ENCODE assay signal across 24 cellular contexts in genomic region chr17:4531988-4532736, GRCh38. TPM values are rescaled to one million over a fixed set of nuclear protein-coding genes. Genes with fewer than 3 reads are reported as not detected.
DNase-seq lines count a peak whose midpoint lies in the region; ATAC-seq and TF ChIP-seq lines count a peak whose summit lies in the region.
"Had no signal": no experiment of that assay in that cellular context is flagged by ENCODE, and none has a peak within 500 bp of the region (broad histone marks: within the 10 kb centered on the region; RNA-seq: fewer than 3 reads in every experiment).

No MANE protein-coding gene starts in this region.

- H3K27me3 ChIP-seq in BLaER1 treated with 17β-estradiol and CSF1 and Interleukin-3, amounts not matched to agents 10 nM and 100 nM: no peaks in the 10 kb centered on the region; a peak in 1 of 22 replicates
- H3K27me3 ChIP-seq in esophagus muscularis mucosa (peaks cover 0 to 22% (median 0%) of the 10 kb centered on the region in 4 donors), sigmoid colon (peaks cover 0 to 21% (median 6%) of the 10 kb centered on the region in 3 donors)
- H3K27me3 ChIP-seq: ascending aorta had no signal

- H3K4me3 ChIP-seq in BLaER1 treated with 17β-estradiol and CSF1 and Interleukin-3, amounts not matched to agents 10 nM and 100 nM: peak overlapping the region in 3 of 10 experiments; percentile 2 to 24 (median 2); a peak in 1 of 20 replicates
- H3K4me3 ChIP-seq in HEK293 (ENCODE audit: low read depth, low read length): no peak overlapping the region
- H3K4me3 ChIP-seq in esophagus muscularis mucosa: no peak overlapping the region
- no peak overlapping the region for H3K4me3 ChIP-seq in sigmoid colon
- H3K4me3 ChIP-seq: ascending aorta, transverse colon had no signal

- 96% methylated on average over 14 of the region's 17 CpGs for WGBS in esophagus muscularis mucosa
- WGBS in sigmoid colon, 2 donors: 92 to 93% methylated on average over 17 of the region's 17 CpGs

- no peaks in the 10 kb centered on the region for H3K9me3 ChIP-seq in BLaER1 treated with 17β-estradiol and CSF1 and Interleukin-3, amounts not matched to agents 10 nM and 100 nM (replicated peaks in 1 of 11)
- H3K9me3 ChIP-seq in HEK293 (ENCODE audit: control insufficient read depth, insufficient read depth, low read depth, low read length): no peaks in the 10 kb centered on the region
- no peaks in the 10 kb centered on the region for H3K9me3 ChIP-seq in esophagus muscularis mucosa
- no peaks in the 10 kb centered on the region for H3K9me3 ChIP-seq in sigmoid colon
- H3K9me3 ChIP-seq: ascending aorta, transverse colon had no signal

- peak overlapping the region in 8 of 11 experiments; percentile 43 to 58 (median 47); a peak in 8 of 22 replicates for H3K9ac ChIP-seq in BLaER1 treated with 17β-estradiol and CSF1 and Interleukin-3, amounts not matched to agents 10 nM and 100 nM

- no peak for TF ChIP-seq CTCF in HEK293 (tag by site-specific recombination; IDR thresholded peaks at IDR 0.05)
- no peak for TF ChIP-seq CTCF in esophagus muscularis mucosa (IDR thresholded peaks at IDR 0.05)
- no peak for TF ChIP-seq CTCF in sigmoid colon (IDR thresholded peaks at IDR 0.05)

- ATAC-seq in HG03439 (IDR thresholded peaks at IDR 0.05; ENCODE audit: unreplicated experiment) (no peak), HG03045 (IDR thresholded peaks at IDR 0.05; ENCODE audit: unreplicated experiment) (no peak), HG03469 (IDR thresholded peaks at IDR 0.05; ENCODE audit: unreplicated experiment) (no peak)

- TF ChIP-seq EP300 in esophagus muscularis mucosa (IDR thresholded peaks at IDR 0.05) (no peak), sigmoid colon (IDR thresholded peaks at IDR 0.05) (no peak)

- CTCF ChIA-PET in HEK293 (lab: Yijun Ruan, JAX): interaction anchor here (0.6 kb wide), 1 partner anchor 29 kb away, joined by 4 read pairs; no protein-coding TSS in a partner anchor

- peak overlapping the region; percentile 51 to 92 (median 83) for H3K4me2 ChIP-seq in BLaER1 treated with 17β-estradiol and CSF1 and Interleukin-3, amounts not matched to agents 10 nM and 100 nM

- H3K36me3 ChIP-seq in BLaER1 treated with 17β-estradiol and CSF1 and Interleukin-3, amounts not matched to agents 10 nM and 100 nM: peaks cover 0 to 5% (median 2%) of the 10 kb centered on the region in 11 experiments; a peak in 8 of 22 replicates
- H3K36me3 ChIP-seq in HEK293 (ENCODE audit: control insufficient read depth in 2 of 2, insufficient read depth in 1 of 2, low read length in 2 of 2) (peaks cover 0 to 3% of the 10 kb centered on the region in 2 experiments; a peak in 1 of 3 replicates), esophagus muscularis mucosa (peaks cover 0 to 5% (median 0%) of the 10 kb centered on the region in 4 donors), sigmoid colon (no peaks in the 10 kb centered on the region)
- H3K36me3 ChIP-seq: ascending aorta, transverse colon had no signal

- POLR2A ChIA-PET in HEK293 (lab: Yijun Ruan, JAX): no interaction called here

- intact Hi-C loops in esophagus muscularis mucosa (cut with DNase I): no loop called here
- intact Hi-C loops in sigmoid colon (cut with DNase I): no loop called here

- DNase-seq in esophagus muscularis mucosa (ENCODE audit: extremely low spot score) (no peak), sigmoid colon (no peak)
- DNase-seq: activated CD4-positive, alpha-beta T cell treated with anti-CD3 and anti-CD28 coated beads for 48 hours; CD4-positive, alpha-beta T cell; foreskin fibroblast; HFFc6; islet precursor cell; NCI-H1105 treated with DMSO at 0.1 percent for 48 hours; NCI-H2029; NCI-H226; NCI-H774; OCI-M1; stimulated activated CD4-positive, alpha-beta T cell treated with anti-CD3 and anti-CD28 coated beads, Interleukin-12 subunit alpha, Interleukin-12 subunit beta, amount 100 ng/mL, for 4 hours; stimulated activated CD4-positive, alpha-beta T cell treated with anti-CD3 and anti-CD28 coated beads, Interleukin-4, amount 100 ng/mL, for 4 hours; stimulated activated naive CD4-positive, alpha-beta T cell; transverse colon had no signal

- H3K4me1 ChIP-seq in BLaER1 treated with 17β-estradiol and CSF1 and Interleukin-3, amounts not matched to agents 10 nM and 100 nM: peaks cover 47 to 98% (median 89%) of the 10 kb centered on the region in 10 experiments
- H3K4me1 ChIP-seq in HEK293 (ENCODE audit: control insufficient read depth, insufficient read depth, low read length) (no peaks in the 10 kb centered on the region), esophagus muscularis mucosa (peaks cover 59 to 89% (median 76%) of the 10 kb centered on the region in 4 donors), sigmoid colon (peaks cover 0 to 26% (median 17%) of the 10 kb centered on the region in 4 donors)

- peak overlapping the region in 6 of 11 experiments; percentile 27 to 65 (median 63); a peak in 9 of 22 replicates for H3K27ac ChIP-seq in BLaER1 treated with 17β-estradiol and CSF1 and Interleukin-3, amounts not matched to agents 10 nM and 100 nM
- no peak overlapping the region for H3K27ac ChIP-seq in HEK293 (ENCODE audit: extremely low read depth, low read depth, low read length)
- peak overlapping the region in 3 of 4 donors; percentile 28 to 74 (median 66) for H3K27ac ChIP-seq in esophagus muscularis mucosa (replicated peaks in 1 of 4)
- H3K27ac ChIP-seq in sigmoid colon: peak overlapping the region in 3 of 4 donors; percentile 27 to 61 (median 60)
- H3K27ac ChIP-seq: VCaP had no signal

- H4K20me1 ChIP-seq in BLaER1 treated with 17β-estradiol and CSF1 and Interleukin-3, amounts not matched to agents 10 nM and 100 nM: peaks cover 0 to 40% (median 9%) of the 10 kb centered on the region in 11 experiments; a peak in 17 of 22 replicates

- TF ChIP-seq POLR2A in esophagus muscularis mucosa (IDR thresholded peaks at IDR 0.05; ENCODE audit: low read depth) (no peak), sigmoid colon (IDR thresholded peaks at IDR 0.05) (no peak)

TF ChIP-seq in HEK293, 187 proteins besides CTCF, POLR2A, EP300 and RAD21 (continues in another document):
- peak; percentile 37; the same call in 1 of the 2 replicates for TF ChIP-seq ZNF791 (tag by site-specific recombination; IDR thresholded peaks at IDR 0.05)
- TF ChIP-seq BCL11B (tag by site-specific recombination; IDR thresholded peaks at IDR 0.05; ENCODE audit: low read depth): 0 out of 2 replicates have a peak, but pooled peaks have one; percentile 17
- TF ChIP-seq GLIS2 (tag by site-specific recombination; IDR thresholded peaks at IDR 0.05): no peak
- 0 out of 2 replicates have a peak, but pooled peaks have one; percentile 32 for TF ChIP-seq ZNF645 (tag by site-specific recombination; IDR thresholded peaks at IDR 0.05)
- no peak for TF ChIP-seq ZNF394 (tag by site-specific recombination; IDR thresholded peaks at IDR 0.05; ENCODE audit: borderline replicate concordance)
- TF ChIP-seq ZNF530 (tag by site-specific recombination; IDR thresholded peaks at IDR 0.05; ENCODE audit: low read depth): no peak
- TF ChIP-seq HOXC10 (CRISPR knock-in tag; IDR thresholded peaks at IDR 0.05): no peak
- TF ChIP-seq ZSCAN23 (tag by site-specific recombination; IDR thresholded peaks at IDR 0.05): no peak
- peak; percentile 36; the same call in 1 of the 2 replicates for TF ChIP-seq EGR2 (tag by site-specific recombination; IDR thresholded peaks at IDR 0.05; ENCODE audit: low read depth)
- TF ChIP-seq ZNF391 (tag by site-specific recombination; IDR thresholded peaks at IDR 0.05; ENCODE audit: borderline replicate concordance, low read depth): no peak
- peak; percentile 99 for TF ChIP-seq ZNF366 (tag by site-specific recombination; conservative IDR thresholded peaks at IDR 0.05)
- TF ChIP-seq ZBTB20 (tag by site-specific recombination; IDR thresholded peaks at IDR 0.05): no peak
- no peak for TF ChIP-seq ATF2 (tag by site-specific recombination; IDR thresholded peaks at IDR 0.05; ENCODE audit: low read depth)

RNA-seq across cellular contexts. Expression of gene MYBBP1A, which starts 23.0 kb away (rescaled TPM):
- 10 to 100 TPM; 31.6 to 45.4 (median 36.1) TPM for total RNA-seq in esophagus muscularis mucosa
- 10 to 100 TPM; 23.2 to 32.4 (median 27.4) TPM for total RNA-seq in sigmoid colon
- polyA plus RNA-seq in sigmoid colon: 10 to 100 TPM in 1 of 3 donors, 1 to 10 TPM in 2; 6.6 to 44.5 (median 7.4) TPM

RNA-seq across cellular contexts. Expression of gene GGT6, which starts 28.2 kb away (rescaled TPM):
- total RNA-seq in esophagus muscularis mucosa (not detected), sigmoid colon (1 to 10 TPM in 1 of 4 donors, under 1 TPM in 1, not detected in 2; 0.71 to 3.0 TPM)
- polyA plus RNA-seq in sigmoid colon: 10 to 100 TPM; 22.2 to 94.4 (median 28.4) TPM
- total RNA-seq: ascending aorta; CD4-positive, alpha-beta T cell; HFFc6 had no signal
- polyA plus RNA-seq: IgD-negative memory B cell had no signal

RNA-seq across cellular contexts. Expression of gene SPNS2, which starts 33.5 kb away (rescaled TPM):
- total RNA-seq in esophagus muscularis mucosa (10 to 100 TPM in 3 of 4 donors, 1 to 10 TPM in 1; 10.0 to 19.9 (median 18.8) TPM), sigmoid colon (10 to 100 TPM in 1 of 4 donors, 1 to 10 TPM in 3; 5.3 to 10.8 (median 8.3) TPM)
- polyA plus RNA-seq in sigmoid colon: 10 to 100 TPM in 2 of 3 donors, 1 to 10 TPM in 1; 6.6 to 40.5 (median 12.0) TPM
- total RNA-seq: HFFc6 had no signal
- polyA plus RNA-seq: IgD-negative memory B cell had no signal

RNA-seq across cellular contexts. Expression of gene SMTNL2, which starts 52.2 kb away (rescaled TPM):
- total RNA-seq in esophagus muscularis mucosa (1 to 10 TPM; 3.0 to 7.2 (median 4.7) TPM), sigmoid colon (1 to 10 TPM in 3 of 4 donors, under 1 TPM in 1; 0.33 to 1.9 (median 1.6) TPM)
- under 1 TPM in 2 of 3 donors, not detected in 1; 0.45 to 0.60 TPM for polyA plus RNA-seq in sigmoid colon
- total RNA-seq: CD4-positive, alpha-beta T cell; HFFc6 had no signal
- polyA plus RNA-seq: IgD-negative memory B cell had no signal
